8 cellular contexts compared by ENCODE assay signal in the genomic region with DNA sequence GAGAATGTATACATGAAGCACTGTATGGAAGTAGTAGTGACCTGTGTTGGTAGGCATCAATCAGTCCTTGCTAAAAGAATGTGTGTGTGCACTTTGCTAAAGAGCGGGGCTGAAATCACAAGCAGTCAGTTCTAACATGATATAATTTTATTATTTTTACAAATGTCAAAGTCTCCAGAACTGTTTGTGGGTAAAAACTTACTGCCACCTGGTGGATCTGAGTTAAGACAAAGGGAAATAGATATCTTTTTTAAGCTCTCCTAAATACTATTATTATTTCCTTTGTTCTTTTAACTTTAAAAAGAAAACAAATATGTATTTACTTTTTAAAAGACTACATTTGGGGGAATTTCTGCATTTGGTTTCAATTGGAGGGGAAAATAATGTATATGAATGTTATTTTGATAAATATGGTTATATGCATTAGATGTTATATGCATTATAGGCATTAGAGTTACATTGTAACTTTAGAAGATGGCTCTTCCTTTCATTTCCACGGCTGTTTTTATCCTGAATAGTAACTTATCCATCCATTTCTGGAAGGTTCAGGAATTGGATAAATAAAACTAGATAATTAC. TPM values are rescaled to one million over a fixed set of nuclear protein-coding genes. Genes with fewer than 3 reads are reported as not detected.
DNase-seq lines count a peak whose midpoint lies in the region; ATAC-seq and TF ChIP-seq lines count a peak whose summit lies in the region.

No MANE protein-coding gene starts in this region.

- intact Hi-C loops in Panc1 (cut with micrococcal nuclease; ENCODE audit: unreplicated experiment), result loop anchor here (10.0 kb wide), 1 partner anchor 110 kb away; no protein-coding TSS in a partner anchor

- TF ChIP-seq CTCF in Panc1 (IDR thresholded peaks at IDR 0.05), result peak; percentile 47; the same call in 1 of the 2 replicates
- TF ChIP-seq CTCF in fibroblast of lung (conservative IDR thresholded peaks at IDR 0.05 in 1 of 2, IDR thresholded peaks at IDR 0.05 in 1 of 2; ENCODE audit: low read depth in 1 of 2, low read length in 2 of 2), result peak; percentile 49 to 50

- H3K4me2 ChIP-seq in fibroblast of lung (ENCODE audit: extremely low read depth, insufficient read depth, low read length), result peak overlapping the region; percentile 60

- no peaks in the 10 kb centered on the region for H4K20me1 ChIP-seq in fibroblast of lung (ENCODE audit: control insufficient read depth, extremely low read depth, insufficient read depth, low read length)

- H2AFZ ChIP-seq in fibroblast of lung (ENCODE audit: low read length), result no peak overlapping the region

- H3K27me3 ChIP-seq in Panc1 (ENCODE audit: control insufficient read depth, insufficient read depth, low read length), result no peaks in the 10 kb centered on the region
- H3K27me3 ChIP-seq in fibroblast of lung (ENCODE audit: control insufficient read depth, insufficient read depth, low read length), result no peaks in the 10 kb centered on the region

- H3K4me3 ChIP-seq in Panc1 (ENCODE audit: low read depth in 2 of 2, low read length in 2 of 2) (no peak overlapping the region), fibroblast of lung (replicated peaks in 1 of 4; ENCODE audit: control extremely low read depth in 1 of 4, insufficient read depth in 1 of 4, low read depth in 3 of 4, low read length in 4 of 4) (peak overlapping the region in 1 of 4 experiments; percentile 13)

- in situ Hi-C loops in Panc1 (cut with HindIII; ENCODE audit: low pct_unique_long_range_greater_than_20kb, low sequenced_read_pairs), result no loop called here

- ATAC-seq in Panc1, result no peak; the same call in 1 of the 2 replicates
- ATAC-seq in HG02588 (IDR thresholded peaks at IDR 0.05; ENCODE audit: unreplicated experiment), result no peak
- ATAC-seq in GM21390 (IDR thresholded peaks at IDR 0.05; ENCODE audit: unreplicated experiment), result no peak

- H3K79me2 ChIP-seq in fibroblast of lung (ENCODE audit: control insufficient read depth, insufficient read depth, low read length), result no peaks in the 10 kb centered on the region

- H3K4me1 ChIP-seq in Panc1 (ENCODE audit: control insufficient read depth, insufficient read depth, low read length), result peaks cover 7% of the 10 kb centered on the region
- peaks cover under 1% of the 10 kb centered on the region for H3K4me1 ChIP-seq in fibroblast of lung (ENCODE audit: control insufficient read depth, extremely low read depth, insufficient read depth, low read length)

- POLR2A ChIA-PET in Panc1 (lab: Charles Lee), result no interaction called here

- H3K36me3 ChIP-seq in Panc1 (ENCODE audit: control insufficient read depth, insufficient read depth, low read length), result no peaks in the 10 kb centered on the region
- H3K36me3 ChIP-seq in fibroblast of lung (ENCODE audit: control insufficient read depth, insufficient read depth, low read length), result no peaks in the 10 kb centered on the region

- H3K9me3 ChIP-seq in Panc1 (ENCODE audit: control insufficient read depth, insufficient read depth, low read depth, low read length), result no peaks in the 10 kb centered on the region
- no peaks in the 10 kb centered on the region for H3K9me3 ChIP-seq in fibroblast of lung (ENCODE audit: control insufficient read depth, insufficient read depth, low read depth, low read length)

- BruUV-seq in Panc1 (replicated peaks; lab: Mats Ljungman, UMichigan), result no TSS peak

- no peak overlapping the region for H3K9ac ChIP-seq in fibroblast of lung (ENCODE audit: insufficient read depth, low read length)

- H3K27ac ChIP-seq in Panc1 (ENCODE audit: low read length) (no peak overlapping the region), fibroblast of lung (ENCODE audit: insufficient read depth, low read length) (no peak overlapping the region)

- CTCF ChIA-PET in Panc1 (lab: Charles Lee), result interaction anchor here (0.7 kb wide), 2 partner anchors 84 to 110 kb away, joined by 3 read pairs; no protein-coding TSS in a partner anchor

- DNase-seq in NOMO-1 treated with DMSO at 0.1 percent for 48 hours (lab: John Stamatoyannopoulos, UW; ENCODE audit: unreplicated experiment) (peak; percentile 45), NOMO-1 treated with dmso at 0.1 percent for 144 hours (lab: John Stamatoyannopoulos, UW; ENCODE audit: unreplicated experiment) (no peak), Panc1 (ENCODE audit: low read depth, low spot score) (no peak), fibroblast of lung (ENCODE audit: low read depth in 2 of 2) (peak; percentile 46 to 80), stromal cell of bone marrow (ENCODE audit: low read depth) (peak; percentile 43), ecto neural progenitor cell (ENCODE audit: low spot score) (no peak)

RNA-seq across cellular contexts. Expression of gene CLOCK, which starts 7.8 kb away (rescaled TPM):
- total RNA-seq in Panc1 (2021; ENCODE audit: unreplicated experiment) (24.9 TPM), fibroblast of lung (17.7 and 27.4 TPM in 2 replicates)
- polyA plus RNA-seq in Panc1 (2012; ENCODE audit: insufficient read length), result 6.8 TPM
- polyA plus RNA-seq in fibroblast of lung, result 25.8 and 26.1 TPM in 2 replicates
- 13.0 and 15.9 TPM in 2 replicates for polyA plus RNA-seq in fibroblast of lung (2012)
- polyA minus RNA-seq in fibroblast of lung (ENCODE audit: low replicate concordance), result 9.3 and 54.4 TPM in 2 replicates

RNA-seq across cellular contexts. Expression of gene PDCL2, which starts 37.5 kb away (rescaled TPM):
- total RNA-seq in Panc1 (2021; ENCODE audit: unreplicated experiment) (not detected), fibroblast of lung (not detected in 2 replicates)
- polyA plus RNA-seq in Panc1 (2012; ENCODE audit: insufficient read length), result not detected
- not detected in 2 replicates for polyA plus RNA-seq in fibroblast of lung
- not detected in 2 replicates for polyA plus RNA-seq in fibroblast of lung (2012)
- not detected in 2 replicates for polyA minus RNA-seq in fibroblast of lung (ENCODE audit: low replicate concordance)

Comparison
In these comparisons a context has a peak if more than half of its experiments do, and no peak if none do; other contexts are left out.
1. DNase-seq: peak in NOMO-1 treated with DMSO at 0.1 percent for 48 hours (single experiment), fibroblast of lung (2 of 2) and stromal cell of bone marrow (single experiment); none in NOMO-1 treated with dmso at 0.1 percent for 144 hours (single experiment), Panc1 (single experiment) and ecto neural progenitor cell (single experiment).